1 cellular context compared by ENCODE assay signal in genomic region chr6:170529839-170530520, GRCh38.
TF ChIP-seq lines count a peak whose summit lies in the region.

No MANE protein-coding gene starts in this region.

TF ChIP-seq in HepG2, 621 proteins besides CTCF, POLR2A, EP300 and RAD21:
- TF ChIP-seq THRA (CRISPR knock-in tag; IDR thresholded peaks at IDR 0.05; ENCODE audit: borderline replicate concordance) (0 out of 2 replicates have a peak, but pooled peaks have one; percentile 15), FOXC1 (CRISPR knock-in tag; IDR thresholded peaks at IDR 0.05; ENCODE audit: borderline replicate concordance) (no peak), ZNF501 (CRISPR knock-in tag; IDR thresholded peaks at IDR 0.05) (peak; percentile 62; the same call in 1 of the 2 replicates), NFATC3 (CRISPR knock-in tag; IDR thresholded peaks at IDR 0.05) (no peak), SIX1 (CRISPR knock-in tag; IDR thresholded peaks at IDR 0.05; ENCODE audit: borderline replicate concordance) (no peak), KLF16 (CRISPR knock-in tag; IDR thresholded peaks at IDR 0.05) (0 out of 4 replicates have a peak, but pooled peaks of 1 of the 2 experiments have one; percentile 40), BCL6 (CRISPR knock-in tag; IDR thresholded peaks at IDR 0.05) (0 out of 2 replicates have a peak, but pooled peaks have one; percentile 9), ZFY (CRISPR knock-in tag; IDR thresholded peaks at IDR 0.05) (no peak), XRCC5 (optimal IDR thresholded peaks at IDR 0.05; ENCODE audit: low read length) (peak; percentile 82), ZNF558 (CRISPR knock-in tag; IDR thresholded peaks at IDR 0.05; ENCODE audit: borderline replicate concordance) (no peak), AKAP8 (CRISPR knock-in tag; IDR thresholded peaks at IDR 0.05) (no peak), ZBTB38 (CRISPR knock-in tag; IDR thresholded peaks at IDR 0.05) (no peak), ZFP41 (CRISPR knock-in tag; IDR thresholded peaks at IDR 0.05; ENCODE audit: borderline replicate concordance) (no peak), ZNF580 (CRISPR knock-in tag; IDR thresholded peaks at IDR 0.05; ENCODE audit: borderline replicate concordance, low read depth) (0 out of 2 replicates have a peak, but pooled peaks have one; percentile 37), YY1 (IDR thresholded peaks at IDR 0.05; ENCODE audit: insufficient read depth, insufficient replicate concordance, low read depth, low read length) (peak; percentile 21), ERF (CRISPR knock-in tag; IDR thresholded peaks at IDR 0.05) (peak; percentile 48; the same call in 1 of the 2 replicates), TSC22D2 (CRISPR knock-in tag; IDR thresholded peaks at IDR 0.05; ENCODE audit: borderline replicate concordance) (peak; percentile 32; the same call in 1 of the 2 replicates), SMC3 (IDR thresholded peaks at IDR 0.05; ENCODE audit: low read length) (peak; percentile 95), ZBTB25 (CRISPR knock-in tag; IDR thresholded peaks at IDR 0.05) (0 out of 2 replicates have a peak, but pooled peaks have one; percentile 44), ZNF674 (CRISPR knock-in tag; IDR thresholded peaks at IDR 0.05; ENCODE audit: low read depth) (no peak), HIVEP1 (CRISPR knock-in tag; IDR thresholded peaks at IDR 0.05) (no peak), ZNF614 (CRISPR knock-in tag; IDR thresholded peaks at IDR 0.05; ENCODE audit: borderline replicate concordance) (0 out of 2 replicates have a peak, but pooled peaks have one; percentile 20), IKZF5 (CRISPR knock-in tag; IDR thresholded peaks at IDR 0.05) (peak; percentile 17; the same call in 1 of the 2 replicates), PRDM15 (CRISPR knock-in tag; IDR thresholded peaks at IDR 0.05) (no peak), ZNF572 (CRISPR knock-in tag; IDR thresholded peaks at IDR 0.05) (no peak), ZMYM2 (CRISPR knock-in tag; IDR thresholded peaks at IDR 0.05) (no peak), RARA (CRISPR knock-in tag; IDR thresholded peaks at IDR 0.05) (peak; percentile 23; the same call in 1 of the 2 replicates), IRF2 (CRISPR knock-in tag; IDR thresholded peaks at IDR 0.05) (0 out of 2 replicates have a peak, but pooled peaks have one; percentile 24), HNF1B (CRISPR knock-in tag; IDR thresholded peaks at IDR 0.05) (peak; percentile 32; the same call in 1 of the 2 replicates), HMGXB4 (CRISPR knock-in tag; IDR thresholded peaks at IDR 0.05; ENCODE audit: borderline replicate concordance in 1 of 2, low read depth in 1 of 2) (0 out of 4 replicates have a peak, but pooled peaks of 1 of the 2 experiments have one; percentile 25), TEAD3 (CRISPR knock-in tag; optimal IDR thresholded peaks at IDR 0.05; ENCODE audit: borderline replicate concordance) (peak; percentile 24), ARID5B (CRISPR knock-in tag; IDR thresholded peaks at IDR 0.05) (0 out of 2 replicates have a peak, but pooled peaks have one; percentile 20), ARID3A (IDR thresholded peaks at IDR 0.05; ENCODE audit: low read depth, low read length) (0 out of 2 replicates have a peak, but pooled peaks have one; percentile 49), KDM2A (CRISPR knock-in tag; IDR thresholded peaks at IDR 0.05; ENCODE audit: borderline replicate concordance, low read depth) (0 out of 2 replicates have a peak, but pooled peaks have one; percentile 42), STAG1 (CRISPR knock-in tag; IDR thresholded peaks at IDR 0.05) (peak; percentile 96), KDM1A (CRISPR knock-in tag; IDR thresholded peaks at IDR 0.05) (no peak)
TF ChIP-seq in HepG2: peak in this region for 22.
